In the genomic region with DNA sequence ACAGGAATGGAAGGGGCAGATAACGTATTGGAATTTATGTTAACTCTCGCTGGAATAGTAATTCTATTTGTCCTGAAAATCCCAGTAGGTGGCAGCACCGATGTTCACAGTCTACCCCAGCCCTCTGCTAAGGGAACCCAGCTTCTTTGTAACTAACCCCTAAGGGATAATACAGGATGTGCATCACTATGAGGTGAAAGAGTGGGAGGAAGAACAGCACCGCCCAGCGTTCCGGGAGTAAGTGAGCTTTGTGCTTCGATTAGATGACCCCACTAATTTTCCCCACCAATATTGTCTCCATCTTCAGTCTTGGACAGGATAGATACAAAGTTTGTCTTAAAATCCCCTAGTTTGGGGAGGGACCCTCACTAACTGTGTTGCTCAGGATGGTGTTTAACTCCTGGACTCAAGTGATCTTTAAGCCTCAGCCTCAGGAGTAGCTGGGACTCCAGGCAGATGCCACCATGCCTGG, we compare ENCODE assay signal across 8 cellular contexts. TPM values are rescaled to one million over a fixed set of nuclear protein-coding genes. Genes with fewer than 3 reads are reported as not detected.
DNase-seq lines count a peak whose midpoint lies in the region; ATAC-seq and TF ChIP-seq lines count a peak whose summit lies in the region.

No MANE protein-coding gene starts in this region.

- peak; percentile 93 for DNase-seq in Jurkat, Clone E6-1 (ENCODE audit: low read depth, low spot score)
- DNase-seq in activated effector memory CD4-positive, alpha-beta T cell treated with Interleukin-2 at 50 U/mL for 16 hours = peak; percentile 61
- DNase-seq in glomerular endothelial cell (ENCODE audit: extremely low read depth, low read depth, low spot score) (peak; percentile 82), nucleus accumbens (lab: John Stamatoyannopoulos, UW) (peak in 46 of 56 donors; percentile 3 to 83 (median 39)), suprapubic skin (ENCODE audit: low spot score in 2 of 2) (peak; percentile 84 to 86)

- H3K27me3 ChIP-seq in DOHH2 (ENCODE audit: control insufficient read depth, low read length) (no peaks in the 10 kb centered on the region), suprapubic skin (no peaks in the 10 kb centered on the region)

- H3K4me3 ChIP-seq in DOHH2 (ENCODE audit: low read length) = peak overlapping the region; percentile 63
- peak overlapping the region; percentile 22 for H3K4me3 ChIP-seq in Jurkat, Clone E6-1 (ENCODE audit: low read length)
- peak overlapping the region; percentile 57 for H3K4me3 ChIP-seq in suprapubic skin

- ATAC-seq in GM21717 (IDR thresholded peaks at IDR 0.05; ENCODE audit: unreplicated experiment) = peak; percentile 79

- TF ChIP-seq CTCF in DOHH2 (IDR thresholded peaks at IDR 0.05; ENCODE audit: low read depth, low read length, poor library complexity, severe bottlenecking) = peak; percentile 84
- peak; percentile 55 to 61 for TF ChIP-seq CTCF in suprapubic skin (IDR thresholded peaks at IDR 0.05)

- no peak for TF ChIP-seq EP300 in suprapubic skin (IDR thresholded peaks at IDR 0.05)

- peak overlapping the region; percentile 70 for H3K4me2 ChIP-seq in DOHH2 (ENCODE audit: low read length)

- H4K20me1 ChIP-seq in DOHH2 (ENCODE audit: control insufficient read depth, insufficient read depth, low read depth, low read length) = no peaks in the 10 kb centered on the region

- H3K27ac ChIP-seq in DOHH2 (ENCODE audit: low read depth, low read length) (peak overlapping the region; percentile 15; the same call in 1 of the 2 replicates), suprapubic skin (peak overlapping the region; percentile 40)

- H3K36me3 ChIP-seq in DOHH2 (ENCODE audit: control insufficient read depth, low read length) = no peaks in the 10 kb centered on the region
- H3K36me3 ChIP-seq in suprapubic skin = peaks cover 32% of the 10 kb centered on the region

- H3K9me2 ChIP-seq in DOHH2 (replicated peaks; ENCODE audit: control insufficient read depth, low read length) = no peaks in the 10 kb centered on the region

- TF ChIP-seq POLR2A in Raji (IDR thresholded peaks at IDR 0.05; ENCODE audit: insufficient read depth, low read depth, low read length) (peak; percentile 47), suprapubic skin (IDR thresholded peaks at IDR 0.05) (no peak)

- 2% methylated on average over 7 of the region's 7 CpGs for WGBS in suprapubic skin

- 0 out of 2 replicates have a peak, but pooled peaks cover 3% of the 10 kb centered on the region for H3K79me2 ChIP-seq in DOHH2 (ENCODE audit: control insufficient read depth, low read length)

- no peaks in the 10 kb centered on the region; the same call in 1 of the 2 replicates for H3F3A ChIP-seq in DOHH2 (ENCODE audit: control insufficient read depth, insufficient read depth)

- no peaks in the 10 kb centered on the region for H3K9me3 ChIP-seq in DOHH2 (ENCODE audit: control insufficient read depth, insufficient read depth, low read length)
- no peaks in the 10 kb centered on the region for H3K9me3 ChIP-seq in suprapubic skin

- H3K4me1 ChIP-seq in DOHH2 (ENCODE audit: control insufficient read depth, low read length) (peaks cover 34% of the 10 kb centered on the region), suprapubic skin (peaks cover 27% of the 10 kb centered on the region)

RNA-seq across cellular contexts. Expression of a gene that starts 2.7 kb away (rescaled TPM):
- 9.5 TPM for polyA plus RNA-seq in Jurkat, Clone E6-1 (2012; ENCODE audit: insufficient read depth, insufficient read length)
- total RNA-seq in glomerular endothelial cell (21.3 and 25.8 TPM in 2 replicates), suprapubic skin (10 to 100 TPM in 2 of 4 donors, 1 to 10 TPM in 2; 7.3 to 16.7 (median 9.6) TPM)

Comparison
In these comparisons a context has a peak if more than half of its experiments do, and no peak if none do; other contexts are left out.
1. Peak in every context shown above with its lines: DNase-seq, ATAC-seq, H3K4me3 ChIP-seq and H3K27ac ChIP-seq.
2. DNase-seq: peak in every context shown above with its lines; median percentile 93 in Jurkat, Clone E6-1; 85 in suprapubic skin; 82 in glomerular endothelial cell; 61 in activated effector memory CD4-positive, alpha-beta T cell treated with Interleukin-2 at 50 U/mL for 16 hours; 39 in nucleus accumbens.